16 cellular contexts compared by ENCODE assay signal in genomic region chr15:25713736-25714537, GRCh38.
DNase-seq lines count a peak whose midpoint lies in the region; ATAC-seq and TF ChIP-seq lines count a peak whose summit lies in the region.
"Had no signal": no experiment of that assay in that cellular context is flagged by ENCODE, and none has a peak within 500 bp of the region (broad histone marks: within the 10 kb centered on the region; RNA-seq: fewer than 3 reads in every experiment).

No MANE protein-coding gene starts in this region.

- no peaks in the 10 kb centered on the region for H4K20me1 ChIP-seq in PC-3 (ENCODE audit: low read length)

- ATAC-seq in activated T-cell treated with anti-CD3 and anti-CD28 coated beads, Interleukin-2, amount 50 U/mL, for 4 hours, result no peak
- no peak for ATAC-seq in GM18868 (IDR thresholded peaks at IDR 0.05; ENCODE audit: unreplicated experiment)
- no peak for ATAC-seq in HG03097 (IDR thresholded peaks at IDR 0.05; ENCODE audit: low FRiP score, unreplicated experiment)
- ATAC-seq in PC-3, result no peak
- ATAC-seq: HCT116 had no signal

- H3K4me2 ChIP-seq in PC-3 (ENCODE audit: low read length), result no peak overlapping the region
- H3K4me2 ChIP-seq: BLaER1 had no signal

- no peaks in the 10 kb centered on the region for H3K36me3 ChIP-seq in spleen
- H3K36me3 ChIP-seq in PC-3 (ENCODE audit: low read depth, low read length), result no peaks in the 10 kb centered on the region

- intact Hi-C loops in spleen (cut with DNase I; ENCODE audit: low total_unique reads), result no loop called here
- intact Hi-C loops in PC-3 (cut with micrococcal nuclease), result no loop called here

- H3K9ac ChIP-seq in PC-3 (ENCODE audit: low read length), result no peak overlapping the region
- H3K9ac ChIP-seq: BLaER1 had no signal

- H3K27ac ChIP-seq in spleen, result no peak overlapping the region
- no peak overlapping the region for H3K27ac ChIP-seq in PC-3 (ENCODE audit: low read length)
- H3K27ac ChIP-seq: 22Rv1, BLaER1 had no signal

- CTCF ChIA-PET in PC-3 (lab: Charles Lee), result no interaction called here

- no peak overlapping the region for H3K27ac Mint-ChIP-seq in activated T-cell treated with anti-CD3 and anti-CD28 coated beads, Interleukin-2, amount 50 U/mL, for 24 hours
- peak overlapping the region; percentile 17 for H3K27ac Mint-ChIP-seq in chondrocyte (ENCODE audit: unreplicated experiment)
- H3K27ac Mint-ChIP-seq: IgD-negative memory B cell had no signal

- TF ChIP-seq POLR2A in spleen (IDR thresholded peaks at IDR 0.05), result no peak

- no peaks in the 10 kb centered on the region for H3K4me1 Mint-ChIP-seq in activated T-cell treated with anti-CD3 and anti-CD28 coated beads, Interleukin-2, amount 50 U/mL, for 24 hours (ENCODE audit: low read depth)
- no peaks in the 10 kb centered on the region for H3K4me1 Mint-ChIP-seq in activated T-cell treated with anti-CD3 and anti-CD28 coated beads, Interleukin-2, amount 50 U/mL, for 4 hours (ENCODE audit: low read depth)
- H3K4me1 Mint-ChIP-seq in chondrocyte (ENCODE audit: low read depth), result peaks cover 40% of the 10 kb centered on the region
- H3K4me1 Mint-ChIP-seq: CD8-positive, alpha-beta memory T cell had no signal

- H3K27me3 Mint-ChIP-seq in activated T-cell treated with anti-CD3 and anti-CD28 coated beads, Interleukin-2, amount 50 U/mL, for 24 hours, result no peaks in the 10 kb centered on the region
- H3K27me3 Mint-ChIP-seq in activated T-cell treated with anti-CD3 and anti-CD28 coated beads, Interleukin-2, amount 50 U/mL, for 4 hours (ENCODE audit: low read depth), result no peaks in the 10 kb centered on the region
- H3K27me3 Mint-ChIP-seq in chondrocyte (ENCODE audit: low read depth), result no peaks in the 10 kb centered on the region
- H3K27me3 Mint-ChIP-seq: CD8-positive, alpha-beta memory T cell had no signal

- BruUV-seq in PC-3 (replicated peaks; lab: Mats Ljungman, UMichigan), result no TSS peak

- no peaks in the 10 kb centered on the region for H3F3A ChIP-seq in PC-3 (ENCODE audit: low read length, unreplicated experiment)

- H3K27me3 ChIP-seq in spleen (replicated peaks in 1 of 7), result peaks cover 0 to 17% (median 0%) of the 10 kb centered on the region in 7 donors
- no peaks in the 10 kb centered on the region for H3K27me3 ChIP-seq in PC-3 (ENCODE audit: low read length)

- DNase-seq in activated T-cell treated with anti-CD3 and anti-CD28 coated beads, Interleukin-2, amount 50 U/mL, for 24 hours, result peak; percentile 21
- no peak for DNase-seq in activated T-cell treated with anti-CD3 and anti-CD28 coated beads, Interleukin-2, amount 50 U/mL, for 4 hours
- DNase-seq in chondrocyte (ENCODE audit: low spot score) (peak; percentile 83), mesenteric fat pad (ENCODE audit: low spot score) (peak; percentile 88), spleen (peak; percentile 76), PC-3 (no peak)
- DNase-seq: Caco-2; CD8-positive, alpha-beta memory T cell; DND-41; GDM1 had no signal

- no peaks in the 10 kb centered on the region for H3K9me2 ChIP-seq in PC-3 (replicated peaks; ENCODE audit: low read length)

- no peaks in the 10 kb centered on the region for H3K9me3 ChIP-seq in spleen
- H3K9me3 ChIP-seq in PC-3 (ENCODE audit: low read length), result no peaks in the 10 kb centered on the region
- H3K9me3 ChIP-seq: BLaER1, Caco-2 had no signal

- no peak overlapping the region for H3K4me3 Mint-ChIP-seq in activated T-cell treated with anti-CD3 and anti-CD28 coated beads, Interleukin-2, amount 50 U/mL, for 24 hours
- H3K4me3 Mint-ChIP-seq in activated T-cell treated with anti-CD3 and anti-CD28 coated beads, Interleukin-2, amount 50 U/mL, for 4 hours, result no peak overlapping the region
- no peak overlapping the region for H3K4me3 Mint-ChIP-seq in chondrocyte (ENCODE audit: unreplicated experiment)
- H3K4me3 Mint-ChIP-seq: CD8-positive, alpha-beta memory T cell; IgD-negative memory B cell had no signal

- H3K79me2 ChIP-seq in PC-3 (ENCODE audit: low read length), result no peaks in the 10 kb centered on the region

- POLR2A ChIA-PET in PC-3 (lab: Charles Lee; ENCODE audit: unreplicated experiment), result no interaction called here

- WGBS in spleen, 5 donors, result 90 to 97% (median 94%) methylated on average over 22 to 35 of the region's 35 CpGs

- H3K36me3 Mint-ChIP-seq in activated T-cell treated with anti-CD3 and anti-CD28 coated beads, Interleukin-2, amount 50 U/mL, for 24 hours (ENCODE audit: low read depth), result peaks cover 82% of the 10 kb centered on the region
- H3K36me3 Mint-ChIP-seq in activated T-cell treated with anti-CD3 and anti-CD28 coated beads, Interleukin-2, amount 50 U/mL, for 4 hours (ENCODE audit: insufficient read depth), result no peaks in the 10 kb centered on the region
- H3K36me3 Mint-ChIP-seq in chondrocyte (ENCODE audit: low read depth), result peaks cover 42% of the 10 kb centered on the region
- H3K36me3 Mint-ChIP-seq: IgD-negative memory B cell had no signal

- peaks cover 0 to 9% (median 0%) of the 10 kb centered on the region in 6 donors for H3K4me1 ChIP-seq in spleen
- no peaks in the 10 kb centered on the region for H3K4me1 ChIP-seq in PC-3 (ENCODE audit: insufficient read depth, low read length)
- H3K4me1 ChIP-seq: Caco-2 had no signal

- no peak overlapping the region for H2AFZ ChIP-seq in PC-3 (ENCODE audit: low read length)

- no peaks in the 10 kb centered on the region for H3K9me3 Mint-ChIP-seq in activated T-cell treated with anti-CD3 and anti-CD28 coated beads, Interleukin-2, amount 50 U/mL, for 24 hours
- H3K9me3 Mint-ChIP-seq in activated T-cell treated with anti-CD3 and anti-CD28 coated beads, Interleukin-2, amount 50 U/mL, for 4 hours, result no peaks in the 10 kb centered on the region
- no peaks in the 10 kb centered on the region for H3K9me3 Mint-ChIP-seq in chondrocyte (ENCODE audit: low read depth)
- H3K9me3 Mint-ChIP-seq: CD8-positive, alpha-beta memory T cell had no signal

- H3K4me3 ChIP-seq in spleen (no peak overlapping the region), PC-3 (ENCODE audit: low read length) (no peak overlapping the region)
- H3K4me3 ChIP-seq: BLaER1 had no signal

- TF ChIP-seq CTCF in chondrocyte (IDR thresholded peaks at IDR 0.05) (no peak), spleen (IDR thresholded peaks at IDR 0.05 in 8 of 11, conservative IDR thresholded peaks at IDR 0.05 in 3 of 11) (no peak), PC-3 (conservative IDR thresholded peaks at IDR 0.05; ENCODE audit: low read depth, low read length) (no peak)

Comparison
In these comparisons a context has a peak if more than half of its experiments do, and no peak if none do; other contexts are left out.
1. DNase-seq: peak in activated T-cell treated with anti-CD3 and anti-CD28 coated beads, Interleukin-2, amount 50 U/mL, for 24 hours (single experiment), chondrocyte (single experiment), mesenteric fat pad (single experiment) and spleen (single experiment); none in activated T-cell treated with anti-CD3 and anti-CD28 coated beads, Interleukin-2, amount 50 U/mL, for 4 hours (single experiment) and PC-3 (single experiment).